15 cellular contexts compared by ENCODE assay signal in the genomic region with DNA sequence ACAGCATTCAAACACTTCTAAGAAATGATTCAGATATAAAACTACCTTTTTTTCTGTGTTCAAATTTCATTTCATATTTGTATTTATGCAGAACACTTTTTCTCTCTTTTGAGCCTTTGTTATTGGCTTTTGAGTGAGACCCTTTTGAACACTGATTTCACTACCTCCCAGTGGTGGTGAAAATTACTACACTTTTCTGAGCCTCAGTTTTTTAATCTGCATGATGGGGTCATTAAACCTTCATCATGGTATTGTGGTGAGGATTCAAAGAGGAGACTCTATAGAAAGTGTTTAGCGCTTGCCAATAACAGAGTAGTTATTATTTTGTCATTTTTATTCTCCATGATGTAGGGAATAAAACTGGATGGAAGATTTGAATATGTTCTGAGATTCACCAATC.
DNase-seq lines count a peak whose midpoint lies in the region; ATAC-seq, FAIRE-seq and TF ChIP-seq lines count a peak whose summit lies in the region.
"Had no signal": no experiment of that assay in that cellular context is flagged by ENCODE, and none has a peak within 500 bp of the region (broad histone marks: within the 10 kb centered on the region; RNA-seq: fewer than 3 reads in every experiment).

No MANE protein-coding gene starts in this region.

- in situ Hi-C loops in GM12878 (cut with MboI), result no loop called here

- peaks cover 5% of the 10 kb centered on the region for H3K9me3 Mint-ChIP-seq in mesothelial cell of epicardium

- RAD21 ChIA-PET in GM12878 (lab: Charles Lee; ENCODE audit: unreplicated experiment), result no interaction called here

- H3K27me3 Mint-ChIP-seq in mesothelial cell of epicardium (ENCODE audit: low read depth), result peaks cover 20% of the 10 kb centered on the region
- H3K27me3 Mint-ChIP-seq: B cell had no signal

- no peaks in the 10 kb centered on the region for H3K9me3 ChIP-seq in GM12878 (replicated peaks; ENCODE audit: control insufficient read depth, insufficient read depth, low read length)
- no peaks in the 10 kb centered on the region for H3K9me3 ChIP-seq in pancreas
- H3K9me3 ChIP-seq: HAP-1 had no signal

- H3K27ac ChIP-seq in GM12878 (ENCODE audit: control insufficient read depth, insufficient read depth), result no peak overlapping the region
- H3K27ac ChIP-seq in pancreas, result no peak overlapping the region
- H3K27ac ChIP-seq: HL-60 had no signal

- no peak for FAIRE-seq in GM12878 (lab: Jason Lieb, UNC)
- no peak for FAIRE-seq in pancreas (lab: Jason Lieb, UNC)

- intact Hi-C loops in GM12878 (cut with micrococcal nuclease; ENCODE audit: unreplicated experiment) (loop anchor here (10.0 kb wide), 2 partner anchors 530 to 740 kb away; no protein-coding TSS in a partner anchor), pancreas (cut with DNase I) (no loop called here)

- H3K27me3 ChIP-seq in GM12878 (replicated peaks in 1 of 2; ENCODE audit: control insufficient read depth in 2 of 2, insufficient read depth in 2 of 2, low read length in 1 of 2), result no peaks in the 10 kb centered on the region
- no peaks in the 10 kb centered on the region for H3K27me3 ChIP-seq in pancreas

- 0 out of 2 replicates have a peak, but pooled peaks have one; percentile 13 for TF ChIP-seq CTCF in GM12874 (IDR thresholded peaks at IDR 0.05; ENCODE audit: insufficient read depth, low read depth, low read length)
- TF ChIP-seq CTCF in GM12878 (IDR thresholded peaks at IDR 0.05 in 2 of 3, conservative IDR thresholded peaks at IDR 0.05 in 1 of 3; ENCODE audit: control insufficient read depth in 2 of 3, extremely low read depth in 1 of 3, insufficient read depth in 1 of 3, low read depth in 3 of 3, low read length in 3 of 3), result 0 out of 6 replicates have a peak, but pooled peaks of 2 of the 3 experiments have one; percentile 3 to 6
- peak; percentile 34 for TF ChIP-seq CTCF in mesothelial cell of epicardium (IDR thresholded peaks at IDR 0.05; ENCODE audit: unreplicated experiment)
- TF ChIP-seq CTCF in pancreas (IDR thresholded peaks at IDR 0.05), result no peak

- no peak overlapping the region for H3K4me3 ChIP-seq in Jurkat, Clone E6-1 (ENCODE audit: low read length)
- H3K4me3 ChIP-seq in GM12878 (no peak overlapping the region), pancreas (no peak overlapping the region)
- H3K4me3 ChIP-seq: GM23338, HAP-1 had no signal

- H3K9ac ChIP-seq in GM12878 (ENCODE audit: control insufficient read depth, insufficient read depth, low read length), result no peak overlapping the region

- SMC1A ChIA-PET in GM12878 (lab: Charles Lee; ENCODE audit: uncharacterized antibody, unreplicated experiment), result no interaction called here

- TF ChIP-seq POLR2A in GM12878 (IDR thresholded peaks at IDR 0.05; ENCODE audit: low read depth, low read length), result no peak

- H3K4me1 Mint-ChIP-seq in mesothelial cell of epicardium, result no peaks in the 10 kb centered on the region
- H3K4me1 Mint-ChIP-seq: B cell; CD4-positive, alpha-beta memory T cell; GM23338 had no signal

- H2AFZ ChIP-seq in GM12878 (ENCODE audit: control insufficient read depth, low read depth, low read length), result no peak overlapping the region
- H2AFZ ChIP-seq: GM23338 had no signal

- BruUV-seq in GM12878 (replicated peaks; lab: Mats Ljungman, UMichigan), result no TSS peak

- H3K4me1 ChIP-seq in GM12878 (ENCODE audit: control insufficient read depth, insufficient read depth, low read length) (no peaks in the 10 kb centered on the region), pancreas (no peaks in the 10 kb centered on the region)
- H3K4me1 ChIP-seq: HAP-1 had no signal

- no peaks in the 10 kb centered on the region for H4K20me1 ChIP-seq in GM12878 (ENCODE audit: control insufficient read depth, insufficient read depth)

- CTCF ChIA-PET in GM12878 (lab: Yijun Ruan, JAX), result no interaction called here

- no peaks in the 10 kb centered on the region for H3K79me2 ChIP-seq in GM12878 (ENCODE audit: control insufficient read depth, insufficient read depth, low read length)

- ATAC-seq in GM12878 (no peak), GM21619 (IDR thresholded peaks at IDR 0.05; ENCODE audit: unreplicated experiment) (no peak), pancreas (no peak)
- ATAC-seq: GM23338 had no signal

- no peak overlapping the region for H3K27ac Mint-ChIP-seq in mesothelial cell of epicardium
- H3K27ac Mint-ChIP-seq: B cell; CD4-positive, alpha-beta memory T cell; GM23338 had no signal

- no peak for TF ChIP-seq EP300 in GM12878 (IDR thresholded peaks at IDR 0.05; ENCODE audit: borderline replicate concordance in 1 of 2, control insufficient read depth in 1 of 2, low read depth in 2 of 2, low read length in 2 of 2)

- DNase-seq in Jurkat, Clone E6-1 (ENCODE audit: low read depth, low spot score), result peak; percentile 6
- DNase-seq in GM12878 (ENCODE audit: low read depth, low spot score) (no peak), mesothelial cell of epicardium (ENCODE audit: low spot score in 2 of 2, unreplicated experiment in 2 of 2) (no peak), NCI-H526 treated with DMSO at 0.1 percent for 48 hours (lab: John Stamatoyannopoulos, UW) (no peak), pancreas (no peak)
- DNase-seq: C1 segment of cervical spinal cord; CD4-positive, alpha-beta memory T cell; DMS79; KBM-7 had no signal

- no peaks in the 10 kb centered on the region for H3K36me3 ChIP-seq in GM12878 (ENCODE audit: control insufficient read depth in 2 of 2, insufficient read depth in 2 of 2, low read length in 1 of 2)
- H3K36me3 ChIP-seq in pancreas, result no peaks in the 10 kb centered on the region
- H3K36me3 ChIP-seq: HAP-1 had no signal

- H3K36me3 Mint-ChIP-seq in mesothelial cell of epicardium, result no peaks in the 10 kb centered on the region
- H3K36me3 Mint-ChIP-seq: CD4-positive, alpha-beta memory T cell had no signal

- TF ChIP-seq RAD21 in GM12878 (IDR thresholded peaks at IDR 0.05; ENCODE audit: insufficient read depth, low read depth, low read length), result no peak

- H3K4me3 Mint-ChIP-seq in mesothelial cell of epicardium, result no peak overlapping the region
- H3K4me3 Mint-ChIP-seq: B cell; CD4-positive, alpha-beta memory T cell; GM23338 had no signal

- POLR2A ChIA-PET in GM12878 (lab: Charles Lee), result interaction anchor here (0.6 kb wide), 1 partner anchor 1001 kb away, joined by 3 read pairs; no protein-coding TSS in a partner anchor

- WGBS in GM12878 (ENCODE audit: insufficient coverage, insufficient replicate concordance, low lambda C conversion rate, missing lambda C conversion rate), result 47% methylated on average over 1 of the region's 1 CpG
- 82 to 88% methylated on average over 1 of the region's 1 CpG for WGBS in pancreas, 2 donors

- H3K4me2 ChIP-seq in GM12878 (ENCODE audit: control insufficient read depth, insufficient read depth), result no peak overlapping the region
- H3K4me2 ChIP-seq: GM23338 had no signal

TF ChIP-seq in GM12878, 131 proteins besides CTCF, POLR2A, EP300 and RAD21:
- TF ChIP-seq RAD51 (IDR thresholded peaks at IDR 0.05) (no peak), CEBPB (IDR thresholded peaks at IDR 0.05; ENCODE audit: borderline replicate concordance in 1 of 2, low read depth in 2 of 2, low read length in 2 of 2) (no peak), MTA2 (IDR thresholded peaks at IDR 0.05; ENCODE audit: low read depth) (no peak), TARDBP (IDR thresholded peaks at IDR 0.05; ENCODE audit: borderline replicate concordance) (no peak), YBX1 (IDR thresholded peaks at IDR 0.05) (no peak), RCOR1 (conservative IDR thresholded peaks at IDR 0.05; ENCODE audit: low read depth, low read length) (no peak), KLF5 (IDR thresholded peaks at IDR 0.05; ENCODE audit: partially characterized antibody) (no peak), ZNF622 (IDR thresholded peaks at IDR 0.05) (no peak), SIX5 (IDR thresholded peaks at IDR 0.05; ENCODE audit: low read depth, low read length, severe bottlenecking) (no peak), EZH2 (IDR thresholded peaks at IDR 0.05; ENCODE audit: borderline replicate concordance, control insufficient read depth, low read depth, low read length) (no peak), ETV6 (conservative IDR thresholded peaks at IDR 0.05 in 1 of 2, IDR thresholded peaks at IDR 0.05 in 1 of 2; ENCODE audit: borderline replicate concordance in 1 of 2, low read depth in 1 of 2) (no peak), EED (IDR thresholded peaks at IDR 0.05; ENCODE audit: low read depth) (no peak), MYC (IDR thresholded peaks at IDR 0.05; ENCODE audit: insufficient read depth, insufficient read length, insufficient replicate concordance, low read length, severe bottlenecking) (no peak), STAT1 (conservative IDR thresholded peaks at IDR 0.05) (no peak), HDGF (IDR thresholded peaks at IDR 0.05) (no peak), BMI1 (IDR thresholded peaks at IDR 0.05; ENCODE audit: borderline replicate concordance) (no peak), FOS (IDR thresholded peaks at IDR 0.05; ENCODE audit: borderline replicate concordance, extremely low read depth, insufficient read length) (no peak)
- TF ChIP-seq, protein P1, sequence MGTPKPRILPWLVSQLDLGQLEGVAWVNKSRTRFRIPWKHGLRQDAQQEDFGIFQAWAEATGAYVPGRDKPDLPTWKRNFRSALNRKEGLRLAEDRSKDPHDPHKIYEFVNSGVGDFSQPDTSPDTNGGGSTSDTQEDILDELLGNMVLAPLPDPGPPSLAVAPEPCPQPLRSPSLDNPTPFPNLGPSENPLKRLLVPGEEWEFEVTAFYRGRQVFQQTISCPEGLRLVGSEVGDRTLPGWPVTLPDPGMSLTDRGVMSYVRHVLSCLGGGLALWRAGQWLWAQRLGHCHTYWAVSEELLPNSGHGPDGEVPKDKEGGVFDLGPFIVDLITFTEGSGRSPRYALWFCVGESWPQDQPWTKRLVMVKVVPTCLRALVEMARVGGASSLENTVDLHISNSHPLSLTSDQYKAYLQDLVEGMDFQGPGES (IDR thresholded peaks at IDR 0.05), result no peak
- TF ChIP-seq, protein P2, sequence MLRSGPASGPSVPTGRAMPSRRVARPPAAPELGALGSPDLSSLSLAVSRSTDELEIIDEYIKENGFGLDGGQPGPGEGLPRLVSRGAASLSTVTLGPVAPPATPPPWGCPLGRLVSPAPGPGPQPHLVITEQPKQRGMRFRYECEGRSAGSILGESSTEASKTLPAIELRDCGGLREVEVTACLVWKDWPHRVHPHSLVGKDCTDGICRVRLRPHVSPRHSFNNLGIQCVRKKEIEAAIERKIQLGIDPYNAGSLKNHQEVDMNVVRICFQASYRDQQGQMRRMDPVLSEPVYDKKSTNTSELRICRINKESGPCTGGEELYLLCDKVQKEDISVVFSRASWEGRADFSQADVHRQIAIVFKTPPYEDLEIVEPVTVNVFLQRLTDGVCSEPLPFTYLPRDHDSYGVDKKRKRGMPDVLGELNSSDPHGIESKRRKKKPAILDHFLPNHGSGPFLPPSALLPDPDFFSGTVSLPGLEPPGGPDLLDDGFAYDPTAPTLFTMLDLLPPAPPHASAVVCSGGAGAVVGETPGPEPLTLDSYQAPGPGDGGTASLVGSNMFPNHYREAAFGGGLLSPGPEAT (IDR thresholded peaks at IDR 0.05; ENCODE audit: low read depth), result no peak

Comparison
In these comparisons a context has a peak if more than half of its experiments do, and no peak if none do; other contexts are left out.
1. CTCF ChIP-seq: peak in GM12874 (single experiment), GM12878 (2 of 3) and mesothelial cell of epicardium (single experiment); none in pancreas (0 of 4).